In the genomic region with DNA sequence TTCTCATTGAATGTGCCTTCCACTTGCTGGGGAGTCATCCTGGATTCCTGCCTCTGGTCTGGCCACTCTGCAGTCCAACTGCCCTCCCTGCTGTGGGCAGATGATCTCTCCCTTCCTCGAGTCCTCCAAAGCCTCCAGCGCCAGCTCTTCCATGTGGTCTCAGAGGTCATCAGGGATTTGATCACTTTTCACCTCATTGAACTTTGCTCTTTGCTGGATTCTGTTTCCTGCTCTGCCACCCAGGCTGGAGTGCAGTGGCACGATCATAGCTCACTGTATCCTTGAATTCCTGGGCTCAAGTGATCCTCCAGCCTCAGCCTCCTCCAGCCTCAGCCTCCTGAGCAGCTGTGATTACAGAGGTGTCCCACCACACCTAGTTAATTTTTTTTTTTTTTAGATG, we compare ENCODE assay signal across 1 cellular context.
TF ChIP-seq lines count a peak whose summit lies in the region.

No MANE protein-coding gene starts in this region.

TF ChIP-seq in HepG2, 621 proteins besides CTCF, POLR2A, EP300 and RAD21 (continued from another document and continues in another):
- TF ChIP-seq CC2D1A (CRISPR knock-in tag; IDR thresholded peaks at IDR 0.05) (no peak), NR2F6 (IDR thresholded peaks at IDR 0.05) (no peak), NR2F6 (CRISPR knock-in tag; IDR thresholded peaks at IDR 0.05) (peak; percentile 67), RBM39 (IDR thresholded peaks at IDR 0.05; ENCODE audit: low read depth, low read length, poor library complexity, severe bottlenecking) (no peak), ZMYM2 (CRISPR knock-in tag; IDR thresholded peaks at IDR 0.05) (peak; percentile 48; the same call in 1 of the 2 replicates), ZNF607 (CRISPR knock-in tag; IDR thresholded peaks at IDR 0.05; ENCODE audit: borderline replicate concordance) (no peak), SALL2 (CRISPR knock-in tag; IDR thresholded peaks at IDR 0.05) (no peak), ZNF510 (CRISPR knock-in tag; IDR thresholded peaks at IDR 0.05; ENCODE audit: low read depth) (no peak), MTF2 (CRISPR knock-in tag; IDR thresholded peaks at IDR 0.05; ENCODE audit: borderline replicate concordance) (no peak), CENPX (CRISPR knock-in tag; IDR thresholded peaks at IDR 0.05) (no peak), PRDM10 (CRISPR knock-in tag; IDR thresholded peaks at IDR 0.05; ENCODE audit: low read depth) (no peak), SALL1 (CRISPR knock-in tag; IDR thresholded peaks at IDR 0.05) (peak; percentile 56), HOXA7 (CRISPR knock-in tag; IDR thresholded peaks at IDR 0.05) (no peak), PITX1 (CRISPR knock-in tag; IDR thresholded peaks at IDR 0.05) (no peak), ZNF138 (CRISPR knock-in tag; IDR thresholded peaks at IDR 0.05; ENCODE audit: low read depth) (no peak), POGZ (CRISPR knock-in tag; IDR thresholded peaks at IDR 0.05) (peak; percentile 61), BORCS8-MEF2B (CRISPR knock-in tag; IDR thresholded peaks at IDR 0.05) (0 out of 2 replicates have a peak, but pooled peaks have one; percentile 28), ZNF501 (CRISPR knock-in tag; IDR thresholded peaks at IDR 0.05) (no peak), GABPA (IDR thresholded peaks at IDR 0.05; ENCODE audit: low read depth, low read length) (no peak), GABPA (CRISPR knock-in tag; IDR thresholded peaks at IDR 0.05; ENCODE audit: low read depth) (peak; percentile 28), U2AF2 (IDR thresholded peaks at IDR 0.05; ENCODE audit: low read depth, low read length) (no peak), ZNF709 (CRISPR knock-in tag; IDR thresholded peaks at IDR 0.05) (no peak), ZNF770 (CRISPR knock-in tag; IDR thresholded peaks at IDR 0.05) (peak; percentile 99), ZNF772 (CRISPR knock-in tag; IDR thresholded peaks at IDR 0.05) (0 out of 2 replicates have a peak, but pooled peaks have one; percentile 27), HNF4G (IDR thresholded peaks at IDR 0.05; ENCODE audit: borderline replicate concordance, low read depth, low read length) (0 out of 2 replicates have a peak, but pooled peaks have one; percentile 40), HNF4G (CRISPR knock-in tag; IDR thresholded peaks at IDR 0.05; ENCODE audit: borderline replicate concordance, low read depth) (no peak), ZMYM3 (CRISPR knock-in tag; IDR thresholded peaks at IDR 0.05) (peak; percentile 88), XRCC5 (optimal IDR thresholded peaks at IDR 0.05; ENCODE audit: low read length) (no peak), REXO4 (CRISPR knock-in tag; IDR thresholded peaks at IDR 0.05; ENCODE audit: borderline replicate concordance) (no peak), ZNF687 (CRISPR knock-in tag; IDR thresholded peaks at IDR 0.05) (peak; percentile 43), GTF3A (CRISPR knock-in tag; conservative IDR thresholded peaks at IDR 0.05) (no peak), MAX (IDR thresholded peaks at IDR 0.05) (peak; percentile 64; the same call in 1 of the 2 replicates), HOXA9 (CRISPR knock-in tag; IDR thresholded peaks at IDR 0.05; ENCODE audit: borderline replicate concordance) (no peak), ZNF253 (CRISPR knock-in tag; IDR thresholded peaks at IDR 0.05; ENCODE audit: borderline replicate concordance) (no peak), ELF3 (CRISPR knock-in tag; IDR thresholded peaks at IDR 0.05) (0 out of 2 replicates have a peak, but pooled peaks have one; percentile 19), HNF4A (CRISPR knock-in tag; IDR thresholded peaks at IDR 0.05) (peak; percentile 83), GPBP1L1 (CRISPR knock-in tag; IDR thresholded peaks at IDR 0.05) (no peak), PRDM15 (CRISPR knock-in tag; IDR thresholded peaks at IDR 0.05) (peak; percentile 90), NR2F1 (CRISPR knock-in tag; IDR thresholded peaks at IDR 0.05) (peak; percentile 39 to 57; a peak in 2 of 4 replicates), REPIN1 (CRISPR knock-in tag; IDR thresholded peaks at IDR 0.05; ENCODE audit: borderline replicate concordance, low read depth) (no peak), RARA (CRISPR knock-in tag; IDR thresholded peaks at IDR 0.05) (peak; percentile 31; the same call in 1 of the 2 replicates)
- TF ChIP-seq, protein P1, sequence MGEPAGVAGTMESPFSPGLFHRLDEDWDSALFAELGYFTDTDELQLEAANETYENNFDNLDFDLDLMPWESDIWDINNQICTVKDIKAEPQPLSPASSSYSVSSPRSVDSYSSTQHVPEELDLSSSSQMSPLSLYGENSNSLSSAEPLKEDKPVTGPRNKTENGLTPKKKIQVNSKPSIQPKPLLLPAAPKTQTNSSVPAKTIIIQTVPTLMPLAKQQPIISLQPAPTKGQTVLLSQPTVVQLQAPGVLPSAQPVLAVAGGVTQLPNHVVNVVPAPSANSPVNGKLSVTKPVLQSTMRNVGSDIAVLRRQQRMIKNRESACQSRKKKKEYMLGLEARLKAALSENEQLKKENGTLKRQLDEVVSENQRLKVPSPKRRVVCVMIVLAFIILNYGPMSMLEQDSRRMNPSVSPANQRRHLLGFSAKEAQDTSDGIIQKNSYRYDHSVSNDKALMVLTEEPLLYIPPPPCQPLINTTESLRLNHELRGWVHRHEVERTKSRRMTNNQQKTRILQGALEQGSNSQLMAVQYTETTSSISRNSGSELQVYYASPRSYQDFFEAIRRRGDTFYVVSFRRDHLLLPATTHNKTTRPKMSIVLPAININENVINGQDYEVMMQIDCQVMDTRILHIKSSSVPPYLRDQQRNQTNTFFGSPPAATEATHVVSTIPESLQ (CRISPR knock-in tag; conservative IDR thresholded peaks at IDR 0.05) = no peak
- TF ChIP-seq, protein P2, sequence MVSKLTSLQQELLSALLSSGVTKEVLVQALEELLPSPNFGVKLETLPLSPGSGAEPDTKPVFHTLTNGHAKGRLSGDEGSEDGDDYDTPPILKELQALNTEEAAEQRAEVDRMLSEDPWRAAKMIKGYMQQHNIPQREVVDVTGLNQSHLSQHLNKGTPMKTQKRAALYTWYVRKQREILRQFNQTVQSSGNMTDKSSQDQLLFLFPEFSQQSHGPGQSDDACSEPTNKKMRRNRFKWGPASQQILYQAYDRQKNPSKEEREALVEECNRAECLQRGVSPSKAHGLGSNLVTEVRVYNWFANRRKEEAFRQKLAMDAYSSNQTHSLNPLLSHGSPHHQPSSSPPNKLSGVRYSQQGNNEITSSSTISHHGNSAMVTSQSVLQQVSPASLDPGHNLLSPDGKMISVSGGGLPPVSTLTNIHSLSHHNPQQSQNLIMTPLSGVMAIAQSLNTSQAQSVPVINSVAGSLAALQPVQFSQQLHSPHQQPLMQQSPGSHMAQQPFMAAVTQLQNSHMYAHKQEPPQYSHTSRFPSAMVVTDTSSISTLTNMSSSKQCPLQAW (CRISPR knock-in tag; IDR thresholded peaks at IDR 0.05) = no peak
- TF ChIP-seq, protein P3, sequence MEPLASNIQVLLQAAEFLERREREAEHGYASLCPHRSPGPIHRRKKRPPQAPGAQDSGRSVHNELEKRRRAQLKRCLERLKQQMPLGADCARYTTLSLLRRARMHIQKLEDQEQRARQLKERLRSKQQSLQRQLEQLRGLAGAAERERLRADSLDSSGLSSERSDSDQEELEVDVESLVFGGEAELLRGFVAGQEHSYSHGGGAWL (CRISPR knock-in tag; IDR thresholded peaks at IDR 0.05) = no peak
